Comparison of ENCODE assay signal across 9 cellular contexts in genomic region chr7:86469680-86470295, GRCh38.
DNase-seq lines count a peak whose midpoint lies in the region; ATAC-seq and TF ChIP-seq lines count a peak whose summit lies in the region.
"Had no signal": no experiment of that assay in that cellular context is flagged by ENCODE, and none has a peak within 500 bp of the region (broad histone marks: within the 10 kb centered on the region; RNA-seq: fewer than 3 reads in every experiment).

No MANE protein-coding gene starts in this region.

- no peak overlapping the region for H3K27ac Mint-ChIP-seq in activated naive CD4-positive, alpha-beta T cell treated with anti-CD3 and anti-CD28 coated beads for 36 hours

- no peaks in the 10 kb centered on the region for H3K9me3 Mint-ChIP-seq in activated naive CD4-positive, alpha-beta T cell treated with anti-CD3 and anti-CD28 coated beads for 36 hours
- H3K9me3 Mint-ChIP-seq: CD4-positive, CD25-positive, alpha-beta regulatory T cell had no signal

- TF ChIP-seq CTCF in heart right ventricle (IDR thresholded peaks at IDR 0.05), result peak in 8 of 9 donors; percentile 15 to 64 (median 56)
- TF ChIP-seq CTCF in retinal pigment epithelial cell (conservative IDR thresholded peaks at IDR 0.05; ENCODE audit: low read depth, low read length), result peak; percentile 79

- H3K4me3 Mint-ChIP-seq in activated naive CD4-positive, alpha-beta T cell treated with anti-CD3 and anti-CD28 coated beads for 36 hours, result no peak overlapping the region
- H3K4me3 Mint-ChIP-seq: CD4-positive, CD25-positive, alpha-beta regulatory T cell had no signal

- WGBS in heart right ventricle, 2 donors, result 40 to 42% methylated on average over 9 of the region's 9 CpGs

- CTCF ChIA-PET in activated naive CD4-positive, alpha-beta T cell treated with anti-CD3 and anti-CD28 coated beads for 36 hours (lab: Charles Lee), result interaction anchor here (0.6 to 2.7 kb wide), 9 partner anchors 15 to 1428 kb away, joined by 3 to 8 read pairs (median 3); no protein-coding TSS in a partner anchor

- no peaks in the 10 kb centered on the region for H3K4me1 Mint-ChIP-seq in activated naive CD4-positive, alpha-beta T cell treated with anti-CD3 and anti-CD28 coated beads for 36 hours (ENCODE audit: low read depth)
- H3K4me1 Mint-ChIP-seq: CD4-positive, CD25-positive, alpha-beta regulatory T cell had no signal

- no peaks in the 10 kb centered on the region for H3K36me3 Mint-ChIP-seq in activated naive CD4-positive, alpha-beta T cell treated with anti-CD3 and anti-CD28 coated beads for 36 hours (ENCODE audit: low read depth)
- H3K36me3 Mint-ChIP-seq: CD4-positive, CD25-positive, alpha-beta regulatory T cell had no signal

- H3K4me1 ChIP-seq in heart right ventricle, result no peaks in the 10 kb centered on the region

- no peaks in the 10 kb centered on the region for H3K27me3 Mint-ChIP-seq in activated naive CD4-positive, alpha-beta T cell treated with anti-CD3 and anti-CD28 coated beads for 36 hours (ENCODE audit: low read depth)
- H3K27me3 Mint-ChIP-seq: CD4-positive, CD25-positive, alpha-beta regulatory T cell had no signal

- DNase-seq in activated CD4-positive, CD25-positive, alpha-beta regulatory T cell treated with anti-CD3 and anti-CD28 coated beads, Interleukin-2, amount 50 U/mL, for 72 hours, result no peak
- peak; percentile 68 for DNase-seq in HT1080 (ENCODE audit: low read depth)
- DNase-seq in NCI-H82 treated with DMSO at 0.1 percent for 48 hours (lab: John Stamatoyannopoulos, UW; ENCODE audit: unreplicated experiment), result peak; percentile 22
- peak; percentile 78 for DNase-seq in activated naive CD4-positive, alpha-beta T cell treated with anti-CD3 and anti-CD28 coated beads for 36 hours
- peak in 1 of 2 donors; percentile 13 for DNase-seq in heart right ventricle
- DNase-seq in retinal pigment epithelial cell (ENCODE audit: low read depth), result peak; percentile 37

- no peak overlapping the region for H3K27ac ChIP-seq in heart right ventricle

- intact Hi-C loops in activated naive CD4-positive, alpha-beta T cell treated with anti-CD3 and anti-CD28 coated beads for 36 hours (cut with micrococcal nuclease), result loop anchor here (1.0 to 10.0 kb wide), 6 partner anchors 325 to 1438 kb away; partner anchors contain the start of gene SEMA3D
- intact Hi-C loops in heart right ventricle (cut with DNase I), result loop anchor here in 5 of 10 donors (1.0 to 10.0 kb wide), 4 partner anchors 577 to 585 kb away; no protein-coding TSS in a partner anchor

- no peaks in the 10 kb centered on the region for H3K9me3 ChIP-seq in heart right ventricle

- H3K36me3 ChIP-seq in heart right ventricle, result no peaks in the 10 kb centered on the region

- ATAC-seq in activated CD4-positive, CD25-positive, alpha-beta regulatory T cell treated with anti-CD3 and anti-CD28 coated beads, Interleukin-2, amount 50 U/mL, for 24 hours, result peak; percentile 41 to 48
- ATAC-seq in GM21619 (IDR thresholded peaks at IDR 0.05; ENCODE audit: unreplicated experiment) (peak; percentile 99), heart right ventricle (no peak)

- no peak overlapping the region for H3K4me3 ChIP-seq in heart right ventricle
- H3K4me3 ChIP-seq in retinal pigment epithelial cell (ENCODE audit: low read length), result no peak overlapping the region

- H3K27me3 ChIP-seq in heart right ventricle, result peaks cover 0 to 3% (median 0%) of the 10 kb centered on the region in 7 donors

Comparison
In these comparisons a context has a peak if more than half of its experiments do, and no peak if none do; other contexts are left out.
1. ATAC-seq: peak in activated CD4-positive, CD25-positive, alpha-beta regulatory T cell treated with anti-CD3 and anti-CD28 coated beads, Interleukin-2, amount 50 U/mL, for 24 hours (2 of 2) and GM21619 (single experiment); none in heart right ventricle (0 of 8).